In genomic region chr19:18251587-18252369, GRCh38 we compare ENCODE assay signal across 8 cellular contexts. TPM values are rescaled to one million over a fixed set of nuclear protein-coding genes. Genes with fewer than 3 reads are reported as not detected.
DNase-seq lines count a peak whose midpoint lies in the region; ATAC-seq and TF ChIP-seq lines count a peak whose summit lies in the region.

No MANE protein-coding gene starts in this region.

- TF ChIP-seq CTCF in AG09309 (IDR thresholded peaks at IDR 0.05; ENCODE audit: control insufficient read depth, insufficient read depth, low read depth, low read length, missing control alignments): peak; percentile 93

- H3K27ac Mint-ChIP-seq in memory B cell: no peak overlapping the region

- DNase-seq in AG09309 (ENCODE audit: low read depth) (peak; percentile 13), H4 (ENCODE audit: low spot score) (peak; percentile 66), NCI-H460 (ENCODE audit: extremely low read depth, low read depth) (peak; percentile 53), ecto neural progenitor cell (ENCODE audit: low spot score) (peak; percentile 84), memory B cell (ENCODE audit: low spot score in 2 of 2) (peak; percentile 84 to 89), NCI-H526 treated with DMSO at 0.1 percent for 48 hours (lab: John Stamatoyannopoulos, UW) (no peak)
- peak; percentile 77 to 78 for DNase-seq in activated CD4-positive, alpha-beta T cell treated with anti-CD3 and anti-CD28 coated beads, Interleukin-2, amount 50 U/mL, for 24 hours (ENCODE audit: low read depth in 1 of 2, low spot score in 1 of 2)
- DNase-seq in stimulated activated CD8-positive, alpha-beta memory T cell treated with anti-CD3 and anti-CD28 coated beads, Interleukin-15, amount 100 ng/mL, for 48 hours (ENCODE audit: low read depth in 2 of 2): peak; percentile 44 to 47

- peaks cover 23% of the 10 kb centered on the region for H3K4me1 Mint-ChIP-seq in memory B cell

- H3K27me3 Mint-ChIP-seq in memory B cell: peaks cover 9% of the 10 kb centered on the region

- H3K4me3 ChIP-seq in AG09309 (ENCODE audit: control insufficient read depth, low read depth, low read length): no peak overlapping the region

- H3K4me3 Mint-ChIP-seq in memory B cell: no peak overlapping the region

- ATAC-seq in memory B cell (ENCODE audit: low read depth): peak; percentile 33

- no peaks in the 10 kb centered on the region for H3K36me3 Mint-ChIP-seq in memory B cell

- peaks cover 1% of the 10 kb centered on the region for H3K9me3 Mint-ChIP-seq in memory B cell

RNA-seq across cellular contexts. Expression of gene IQCN, which starts 22.5 kb away (rescaled TPM):
- total RNA-seq in H4 (2014; rRNA removed; shearing (Covaris generic)): 0.62 and 1.0 TPM in 2 replicates
- total RNA-seq in NCI-H460 (2014; rRNA removed; shearing (Covaris generic)): 0.20 and 0.32 TPM in 2 replicates
- polyA plus RNA-seq in NCI-H460 (2014; cell fraction: nucleus; rRNA removed): 0.16 and 0.32 TPM in 2 replicates

RNA-seq across cellular contexts. Expression of gene PDE4C, which starts 25.5 kb away (rescaled TPM):
- total RNA-seq in H4 (2014; rRNA removed; shearing (Covaris generic)): 0.06 TPM in 1 of 2 replicates, not detected in the other
- 0.10 and 0.20 TPM in 2 replicates for total RNA-seq in NCI-H460 (2014; rRNA removed; shearing (Covaris generic))
- 0.38 TPM in 1 of 2 replicates, not detected in the other for polyA plus RNA-seq in NCI-H460 (2014; cell fraction: nucleus; rRNA removed)

RNA-seq across cellular contexts. Expression of gene JUND, which starts 29.6 kb away (rescaled TPM):
- total RNA-seq in H4 (2014; rRNA removed; shearing (Covaris generic)): 29.1 and 86.4 TPM in 2 replicates
- total RNA-seq in NCI-H460 (2014; rRNA removed; shearing (Covaris generic)): 37.7 and 56.6 TPM in 2 replicates
- polyA plus RNA-seq in NCI-H460 (2014; cell fraction: nucleus; rRNA removed): 36.4 and 65.2 TPM in 2 replicates

RNA-seq across cellular contexts. Expression of gene RAB3A, which starts 47.9 kb away (rescaled TPM):
- total RNA-seq in H4 (2014; rRNA removed; shearing (Covaris generic)): 0.41 and 2.2 TPM in 2 replicates
- total RNA-seq in NCI-H460 (2014; rRNA removed; shearing (Covaris generic)): 0.84 and 1.4 TPM in 2 replicates
- 0.47 and 0.70 TPM in 2 replicates for polyA plus RNA-seq in NCI-H460 (2014; cell fraction: nucleus; rRNA removed)

RNA-seq across cellular contexts. Expression of gene MPV17L2, which starts 58.8 kb away (rescaled TPM):
- total RNA-seq in H4 (2014; rRNA removed; shearing (Covaris generic)): 17.7 and 30.9 TPM in 2 replicates
- total RNA-seq in NCI-H460 (2014; rRNA removed; shearing (Covaris generic)): 7.6 and 8.1 TPM in 2 replicates
- polyA plus RNA-seq in NCI-H460 (2014; cell fraction: nucleus; rRNA removed): 9.6 and 17.3 TPM in 2 replicates
